25 cellular contexts compared by ENCODE assay signal in genomic region chr21:46562472-46562871, GRCh38. TPM values are rescaled to one million over a fixed set of nuclear protein-coding genes. Genes with fewer than 3 reads are reported as not detected.
DNase-seq lines count a peak whose midpoint lies in the region; ATAC-seq and TF ChIP-seq lines count a peak whose summit lies in the region.
"Had no signal": no experiment of that assay in that cellular context is flagged by ENCODE, and none has a peak within 500 bp of the region (broad histone marks: within the 10 kb centered on the region; RNA-seq: fewer than 3 reads in every experiment).

No MANE protein-coding gene starts in this region.

- H3K4me3 ChIP-seq in right atrium auricular region (no peak overlapping the region), right cardiac atrium (ENCODE audit: low read length) (no peak overlapping the region), MG63 (no peak overlapping the region), PC-9 (no peak overlapping the region)
- H3K4me3 ChIP-seq: left ventricle myocardium inferior, thoracic aorta, vagina had no signal

- H3K27me3 Mint-ChIP-seq in IgD-negative memory B cell (no peaks in the 10 kb centered on the region), endothelial cell (ENCODE audit: unreplicated experiment) (peaks cover 9% of the 10 kb centered on the region)
- H3K27me3 Mint-ChIP-seq: stimulated activated naive B cell treated with anti-CD40 and anti-IgM and Interleukin-4, amounts not matched to agents 10 μg/mL and 1 μg/mL and 100 μg/mL, for 72 hours had no signal

- H3K27me3 ChIP-seq in right atrium auricular region: no peaks in the 10 kb centered on the region
- no peaks in the 10 kb centered on the region for H3K27me3 ChIP-seq in right cardiac atrium (ENCODE audit: control insufficient read depth, insufficient read depth)
- no peaks in the 10 kb centered on the region for H3K27me3 ChIP-seq in MG63
- no peaks in the 10 kb centered on the region for H3K27me3 ChIP-seq in PC-9 (ENCODE audit: insufficient read depth, low read depth)
- H3K27me3 ChIP-seq: vagina had no signal

- POLR2A ChIA-PET in PC-9 (lab: Charles Lee; ENCODE audit: unreplicated experiment): no interaction called here

- peaks cover 87% of the 10 kb centered on the region for H3K36me3 ChIP-seq in right atrium auricular region
- H3K36me3 ChIP-seq in MG63: peaks cover 66% of the 10 kb centered on the region
- H3K36me3 ChIP-seq in PC-9 (ENCODE audit: low read depth): no peaks in the 10 kb centered on the region

- H3K9me2 ChIP-seq in PC-9 (ENCODE audit: insufficient read depth): no peaks in the 10 kb centered on the region

- H3K9me3 Mint-ChIP-seq in IgD-negative memory B cell: no peaks in the 10 kb centered on the region
- no peaks in the 10 kb centered on the region for H3K9me3 Mint-ChIP-seq in endothelial cell (ENCODE audit: unreplicated experiment)
- H3K9me3 Mint-ChIP-seq: HFFc6; neural crest cell; stimulated activated naive B cell treated with anti-CD40 and anti-IgM and Interleukin-4, amounts not matched to agents 10 μg/mL and 1 μg/mL and 100 μg/mL, for 72 hours had no signal

- H3K36me3 Mint-ChIP-seq in IgD-negative memory B cell (peaks cover 8% of the 10 kb centered on the region), endothelial cell (ENCODE audit: low read depth, unreplicated experiment) (peaks cover 73% of the 10 kb centered on the region)

- BruUV-seq in PC-9 (replicated peaks; lab: Mats Ljungman, UMichigan): no TSS peak

- H3K27ac Mint-ChIP-seq in IgD-negative memory B cell (peak overlapping the region; percentile 39 to 93 (median 67)), endothelial cell (ENCODE audit: unreplicated experiment) (no peak overlapping the region)
- H3K27ac Mint-ChIP-seq: HFFc6; stimulated activated naive B cell treated with anti-CD40 and anti-IgM and Interleukin-4, amounts not matched to agents 10 μg/mL and 1 μg/mL and 100 μg/mL, for 72 hours had no signal

- H3K4me1 Mint-ChIP-seq in IgD-negative memory B cell: peaks cover 6 to 20% (median 8%) of the 10 kb centered on the region in 3 donors
- peaks cover 9% of the 10 kb centered on the region for H3K4me1 Mint-ChIP-seq in endothelial cell (ENCODE audit: unreplicated experiment)

- DNase-seq in right atrium auricular region (ENCODE audit: low spot score): peak; percentile 40
- no peak for DNase-seq in right cardiac atrium
- DNase-seq in endothelial cell (ENCODE audit: low spot score): no peak
- no peak for DNase-seq in MG63
- DNase-seq in PC-9: no peak
- no peak for DNase-seq in D341Med (ENCODE audit: low spot score)
- DNase-seq: activated CD4-positive, CD25-positive, alpha-beta regulatory T cell treated with anti-CD3 and anti-CD28 coated beads, Interleukin-2, amount 50 U/mL, for 72 hours; activated gamma-delta T cell treated with Interleukin-2 at 50 U/mL for 16 hours; DND-41; foreskin fibroblast; HFFc6; left ventricle myocardium inferior; NCI-H1048; NCI-H187 treated with DMSO at 0.1 percent for 48 hours; NCI-H226; OCI-M1; stimulated activated CD4-positive, alpha-beta T cell treated with anti-CD3 and anti-CD28 coated beads, Interleukin-1b, Interleukin-23, amount 100 ng/mL, for 48 hours; stimulated activated naive B cell treated with anti-CD40 and anti-IgM and Interleukin-4, amounts not matched to agents 10 μg/mL and 1 μg/mL and 100 μg/mL, for 72 hours had no signal

- CTCF ChIA-PET in PC-9 (lab: Charles Lee): no interaction called here

- H3K4me2 ChIP-seq in PC-9: no peak overlapping the region

- no peak for ATAC-seq in right cardiac atrium
- ATAC-seq: Right ventricle myocardium inferior; stimulated activated naive B cell treated with anti-CD40 and anti-IgM and Interleukin-4, amounts not matched to agents 10 μg/mL and 1 μg/mL and 100 μg/mL, for 72 hours had no signal

- no peaks in the 10 kb centered on the region for H4K20me1 ChIP-seq in PC-9 (ENCODE audit: insufficient read depth)

- H2AFZ ChIP-seq in PC-9: no peak overlapping the region

- H3K79me2 ChIP-seq in PC-9 (ENCODE audit: low read depth): no peaks in the 10 kb centered on the region

- H3K4me3 Mint-ChIP-seq in IgD-negative memory B cell (no peak overlapping the region), endothelial cell (ENCODE audit: unreplicated experiment) (peak overlapping the region; percentile 4)
- H3K4me3 Mint-ChIP-seq: HFFc6; neural crest cell; stimulated activated naive B cell treated with anti-CD40 and anti-IgM and Interleukin-4, amounts not matched to agents 10 μg/mL and 1 μg/mL and 100 μg/mL, for 72 hours had no signal

- H3K9me3 ChIP-seq in right atrium auricular region (no peaks in the 10 kb centered on the region), right cardiac atrium (ENCODE audit: control insufficient read depth, low read length) (no peaks in the 10 kb centered on the region), MG63 (no peaks in the 10 kb centered on the region), PC-9 (ENCODE audit: insufficient read depth, low read depth) (no peaks in the 10 kb centered on the region)
- H3K9me3 ChIP-seq: left ventricle myocardium inferior, thoracic aorta, vagina had no signal

- intact Hi-C loops in right cardiac atrium (cut with DNase I): no loop called here
- intact Hi-C loops in PC-9 (cut with micrococcal nuclease; ENCODE audit: unreplicated experiment): no loop called here

- no peaks in the 10 kb centered on the region for H3F3A ChIP-seq in PC-9 (ENCODE audit: insufficient read depth, low read depth)

- peaks cover 0 to 15% of the 10 kb centered on the region in 2 donors for H3K4me1 ChIP-seq in right atrium auricular region
- peaks cover 2% of the 10 kb centered on the region for H3K4me1 ChIP-seq in right cardiac atrium (ENCODE audit: control insufficient read depth, insufficient read depth, low read length)
- H3K4me1 ChIP-seq in PC-9 (replicated peaks; ENCODE audit: insufficient read depth): no peaks in the 10 kb centered on the region
- H3K4me1 ChIP-seq: vagina had no signal

- 90% methylated on average over 10 of the region's 10 CpGs for WGBS in right cardiac atrium

- H3K27ac ChIP-seq in right atrium auricular region: no peak overlapping the region
- no peak overlapping the region for H3K27ac ChIP-seq in right cardiac atrium (ENCODE audit: low read length)
- no peak overlapping the region for H3K27ac ChIP-seq in PC-9
- H3K27ac ChIP-seq: left ventricle myocardium inferior, thoracic aorta, vagina had no signal

- TF ChIP-seq CTCF in right atrium auricular region (IDR thresholded peaks at IDR 0.05): no peak
- TF ChIP-seq CTCF in endothelial cell (IDR thresholded peaks at IDR 0.05; ENCODE audit: unreplicated experiment): no peak
- TF ChIP-seq CTCF in PC-9 (conservative IDR thresholded peaks at IDR 0.05): no peak

RNA-seq across cellular contexts. Expression of gene S100B, which starts 42.4 kb away (rescaled TPM):
- total RNA-seq in right atrium auricular region: 1 to 10 TPM; 4.5 to 5.8 TPM
- total RNA-seq in right cardiac atrium: 10 to 100 TPM in 2 of 4 donors, 1 to 10 TPM in 2; 7.1 to 12.0 (median 9.8) TPM
- 36.3 TPM for polyA plus RNA-seq in right cardiac atrium
- polyA plus RNA-seq in IgD-negative memory B cell: 4.2 TPM
- total RNA-seq in endothelial cell (ENCODE audit: unreplicated experiment): 0.54 TPM
- total RNA-seq in MG63 (2014; rRNA removed; shearing (Covaris generic); ENCODE audit: low replicate concordance): not detected in 2 replicates
- total RNA-seq in PC-9 (2021): not detected in 2 replicates
- total RNA-seq: epithelial cell of proximal tubule, HFFc6, LHCN-M2 had no signal
